Comparison of ENCODE assay signal across 8 cellular contexts in genomic region chr15:99058421-99058870, GRCh38. TPM values are rescaled to one million over a fixed set of nuclear protein-coding genes. Genes with fewer than 3 reads are reported as not detected.
DNase-seq lines count a peak whose midpoint lies in the region; ATAC-seq, FAIRE-seq and TF ChIP-seq lines count a peak whose summit lies in the region.

No MANE protein-coding gene starts in this region.

- no peak overlapping the region for H3K27ac ChIP-seq in upper lobe of right lung

- CTCF ChIA-PET in activated naive CD4-positive, alpha-beta T cell treated with anti-CD3 and anti-CD28 coated beads, Interleukin-2, amount 10 ng/mL, durations not matched to agents 7 days and 5 days (lab: Charles Lee): interaction anchor here (1.0 to 2.2 kb wide), 4 partner anchors 15 to 615 kb away, joined by 3 to 6 read pairs (median 4); no protein-coding TSS in a partner anchor

- no peaks in the 10 kb centered on the region for H3K36me3 Mint-ChIP-seq in activated naive CD4-positive, alpha-beta T cell treated with anti-CD3 and anti-CD28 coated beads, Interleukin-2, amount 10 ng/mL, durations not matched to agents 7 days and 5 days
- H3K36me3 Mint-ChIP-seq in memory B cell: no peaks in the 10 kb centered on the region

- peaks cover 4% of the 10 kb centered on the region for H3K4me1 ChIP-seq in upper lobe of right lung

- ATAC-seq in memory B cell (ENCODE audit: low read depth) (no peak), upper lobe of right lung (no peak)

- DNase-seq in activated naive CD4-positive, alpha-beta T cell treated with anti-CD3 and anti-CD28 coated beads, Interleukin-2, amount 10 ng/mL, durations not matched to agents 7 days and 5 days: no peak
- no peak for DNase-seq in activated naive CD4-positive, alpha-beta T cell treated with Interleukin-2 at 50 U/mL for 16 hours
- DNase-seq in bronchial epithelial cell (ENCODE audit: low read depth): no peak
- no peak for DNase-seq in memory B cell (ENCODE audit: low spot score in 2 of 2)
- no peak for DNase-seq in upper lobe of right lung
- no peak for DNase-seq in NCI-H2107 (lab: John Stamatoyannopoulos, UW)
- DNase-seq in activated effector memory CD4-positive, alpha-beta T cell treated with Interleukin-2 at 50 U/mL for 16 hours: no peak
- no peak for DNase-seq in hepatic stellate cell (ENCODE audit: low spot score)

- H3K27me3 Mint-ChIP-seq in activated naive CD4-positive, alpha-beta T cell treated with anti-CD3 and anti-CD28 coated beads, Interleukin-2, amount 10 ng/mL, durations not matched to agents 7 days and 5 days: peaks cover 58% of the 10 kb centered on the region
- peaks cover 13% of the 10 kb centered on the region for H3K27me3 Mint-ChIP-seq in memory B cell

- TF ChIP-seq CTCF in bronchial epithelial cell (IDR thresholded peaks at IDR 0.05; ENCODE audit: insufficient read depth, low read length, severe bottlenecking) (no peak), upper lobe of right lung (IDR thresholded peaks at IDR 0.05) (no peak)

- no peaks in the 10 kb centered on the region for H3K9me3 ChIP-seq in upper lobe of right lung

- H3K27ac Mint-ChIP-seq in activated naive CD4-positive, alpha-beta T cell treated with anti-CD3 and anti-CD28 coated beads, Interleukin-2, amount 10 ng/mL, durations not matched to agents 7 days and 5 days: no peak overlapping the region
- H3K27ac Mint-ChIP-seq in memory B cell: no peak overlapping the region

- H3K9me3 Mint-ChIP-seq in activated naive CD4-positive, alpha-beta T cell treated with anti-CD3 and anti-CD28 coated beads, Interleukin-2, amount 10 ng/mL, durations not matched to agents 7 days and 5 days: no peaks in the 10 kb centered on the region
- H3K9me3 Mint-ChIP-seq in memory B cell: no peaks in the 10 kb centered on the region

- peaks cover 12% of the 10 kb centered on the region for H3K4me1 Mint-ChIP-seq in activated naive CD4-positive, alpha-beta T cell treated with anti-CD3 and anti-CD28 coated beads, Interleukin-2, amount 10 ng/mL, durations not matched to agents 7 days and 5 days
- peaks cover 3% of the 10 kb centered on the region for H3K4me1 Mint-ChIP-seq in memory B cell

- H3K4me3 Mint-ChIP-seq in activated naive CD4-positive, alpha-beta T cell treated with anti-CD3 and anti-CD28 coated beads, Interleukin-2, amount 10 ng/mL, durations not matched to agents 7 days and 5 days: peak overlapping the region; percentile 33
- peak overlapping the region; percentile 70 for H3K4me3 Mint-ChIP-seq in memory B cell

- H3K36me3 ChIP-seq in bronchial epithelial cell (ENCODE audit: control insufficient read depth, insufficient read depth, low read length) (no peaks in the 10 kb centered on the region), upper lobe of right lung (no peaks in the 10 kb centered on the region)

- FAIRE-seq in bronchial epithelial cell (lab: Jason Lieb, UNC): no peak

- intact Hi-C loops in upper lobe of right lung (cut with DNase I): no loop called here

- peak overlapping the region; percentile 18 for H3K4me3 ChIP-seq in bronchial epithelial cell (ENCODE audit: low read depth, low read length)
- H3K4me3 ChIP-seq in upper lobe of right lung: peak overlapping the region; percentile 21

- H3K27me3 ChIP-seq in bronchial epithelial cell (ENCODE audit: control insufficient read depth, insufficient read depth, low read length): no peaks in the 10 kb centered on the region
- peaks cover 13% of the 10 kb centered on the region for H3K27me3 ChIP-seq in upper lobe of right lung

RNA-seq across cellular contexts. Expression of gene SYNM, which starts 46.4 kb away (rescaled TPM):
- total RNA-seq in bronchial epithelial cell: 0.26 and 0.38 TPM in 2 replicates
- 19.5 TPM for total RNA-seq in upper lobe of right lung

RNA-seq across cellular contexts. Expression of gene PGPEP1L, which starts 50.9 kb away (rescaled TPM):
- total RNA-seq in bronchial epithelial cell: not detected in 2 replicates
- total RNA-seq in upper lobe of right lung: not detected

Comparison
In these comparisons a context has a peak if more than half of its experiments do, and no peak if none do; other contexts are left out.
1. RNA of gene SYNM, which starts 46.4 kb away (total RNA-seq): 19.5 TPM in upper lobe of right lung (single experiment); 0.26 to 0.38 TPM in bronchial epithelial cell; every median in the first group is over 10 times any median in the second.